Comparison of ENCODE assay signal across 8 cellular contexts in genomic region chr9:34633851-34634550, GRCh38. TPM values are rescaled to one million over a fixed set of nuclear protein-coding genes. Genes with fewer than 3 reads are reported as not detected.
DNase-seq lines count a peak whose midpoint lies in the region; ATAC-seq and TF ChIP-seq lines count a peak whose summit lies in the region.

No MANE protein-coding gene starts in this region.

- TF ChIP-seq CTCF in PC-3 (conservative IDR thresholded peaks at IDR 0.05; ENCODE audit: low read depth, low read length) (peak; percentile 82), fibroblast of pulmonary artery (IDR thresholded peaks at IDR 0.05; ENCODE audit: low read length, missing control alignments) (peak; percentile 89), neutrophil (IDR thresholded peaks at IDR 0.05) (peak; percentile 88), tibial nerve (IDR thresholded peaks at IDR 0.05) (peak; percentile 77 to 83 (median 82))

- WGBS in tibial nerve, 2 donors: 24 to 34% methylated on average over 3 of the region's 3 CpGs

- no peaks in the 10 kb centered on the region for H3K9me3 Mint-ChIP-seq in activated T-cell treated with anti-CD3 and anti-CD28 coated beads, Interleukin-2, amount 50 U/mL, for 72 hours

- H3K4me2 ChIP-seq in PC-3 (ENCODE audit: low read length): no peak overlapping the region

- H3K4me3 Mint-ChIP-seq in activated T-cell treated with anti-CD3 and anti-CD28 coated beads, Interleukin-2, amount 50 U/mL, for 72 hours: no peak overlapping the region

- 0 out of 2 replicates have a peak, but pooled peaks cover 4% of the 10 kb centered on the region for H4K20me1 ChIP-seq in PC-3 (ENCODE audit: low read length)

- peaks cover 66% of the 10 kb centered on the region for H3K4me1 Mint-ChIP-seq in activated T-cell treated with anti-CD3 and anti-CD28 coated beads, Interleukin-2, amount 50 U/mL, for 72 hours (ENCODE audit: low read depth)

- TF ChIP-seq EP300 in tibial nerve (IDR thresholded peaks at IDR 0.05): peak in 1 of 2 donors; percentile 27

- H3K9ac ChIP-seq in PC-3 (ENCODE audit: low read length): no peak overlapping the region

- H3F3A ChIP-seq in PC-3 (ENCODE audit: low read length, unreplicated experiment): no peaks in the 10 kb centered on the region

- no peaks in the 10 kb centered on the region for H3K9me2 ChIP-seq in PC-3 (replicated peaks; ENCODE audit: low read length)

- H3K27me3 Mint-ChIP-seq in activated T-cell treated with anti-CD3 and anti-CD28 coated beads, Interleukin-2, amount 50 U/mL, for 72 hours (ENCODE audit: low read depth): peaks cover 19% of the 10 kb centered on the region

- POLR2A ChIA-PET in PC-3 (lab: Charles Lee; ENCODE audit: unreplicated experiment): no interaction called here

- no peaks in the 10 kb centered on the region for H3K36me3 Mint-ChIP-seq in activated T-cell treated with anti-CD3 and anti-CD28 coated beads, Interleukin-2, amount 50 U/mL, for 72 hours (ENCODE audit: insufficient read depth in 2 of 2)

- DNase-seq in GDM1 (lab: John Stamatoyannopoulos, UW) (peak; percentile 39), HuH-7 (ENCODE audit: low spot score) (peak; percentile 78), PC-3 (peak; percentile 56), fibroblast of pulmonary artery (ENCODE audit: low read depth) (peak; percentile 77), tibial nerve (ENCODE audit: low spot score in 2 of 2) (peak in 1 of 2 donors; percentile 54)
- peak; percentile 76 to 80 for DNase-seq in activated T-cell treated with anti-CD3 and anti-CD28 coated beads, Interleukin-2, amount 50 U/mL, for 72 hours

- no peak overlapping the region for H3K4me3 ChIP-seq in PC-3 (ENCODE audit: low read length)
- H3K4me3 ChIP-seq in fibroblast of pulmonary artery (replicated peaks; ENCODE audit: low read depth, low read length): no peak overlapping the region
- H3K4me3 ChIP-seq in neutrophil (ENCODE audit: low read depth in 1 of 2, low read length in 1 of 2): no peak overlapping the region
- no peak overlapping the region for H3K4me3 ChIP-seq in tibial nerve

- no peaks in the 10 kb centered on the region for H3K36me3 ChIP-seq in PC-3 (ENCODE audit: low read depth, low read length)
- H3K36me3 ChIP-seq in neutrophil: no peaks in the 10 kb centered on the region
- H3K36me3 ChIP-seq in tibial nerve: peaks cover 0 to 14% (median 0%) of the 10 kb centered on the region in 3 donors

- no peak overlapping the region for H2AFZ ChIP-seq in PC-3 (ENCODE audit: low read length)

- H3K27me3 ChIP-seq in PC-3 (ENCODE audit: low read length) (peaks cover 7% of the 10 kb centered on the region), neutrophil (peaks cover 42% of the 10 kb centered on the region), tibial nerve (peaks cover 0 to 15% of the 10 kb centered on the region in 2 donors)

- no peak for TF ChIP-seq POLR2A in tibial nerve (IDR thresholded peaks at IDR 0.05)

- CTCF ChIA-PET in PC-3 (lab: Charles Lee): interaction anchor here (0.5 to 1.1 kb wide), 5 partner anchors 13 to 753 kb away, joined by 3 to 6 read pairs (median 4); partner anchors contain the start of gene GALT

- H3K4me1 ChIP-seq in PC-3 (ENCODE audit: insufficient read depth, low read length): peaks cover 5% of the 10 kb centered on the region; the same call in 1 of the 2 replicates
- H3K4me1 ChIP-seq in neutrophil (ENCODE audit: control insufficient read depth in 1 of 2, insufficient read depth in 1 of 2, low read depth in 1 of 2, low read length in 1 of 2): peaks cover 17 to 23% of the 10 kb centered on the region in 2 experiments
- H3K4me1 ChIP-seq in tibial nerve: peaks cover 0 to 64% (median 15%) of the 10 kb centered on the region in 4 donors

- H3K27ac Mint-ChIP-seq in activated T-cell treated with anti-CD3 and anti-CD28 coated beads, Interleukin-2, amount 50 U/mL, for 72 hours: peak overlapping the region; percentile 24

- BruUV-seq in PC-3 (replicated peaks; lab: Mats Ljungman, UMichigan): no TSS peak

- peaks cover 25% of the 10 kb centered on the region for H3K79me2 ChIP-seq in PC-3 (ENCODE audit: low read length)

- H3K27ac ChIP-seq in PC-3 (ENCODE audit: low read length): no peak overlapping the region
- H3K27ac ChIP-seq in neutrophil: no peak overlapping the region
- H3K27ac ChIP-seq in tibial nerve: no peak overlapping the region

- intact Hi-C loops in PC-3 (cut with micrococcal nuclease): loop anchor here (1.0 kb wide), 1 partner anchor 21 kb away; no protein-coding TSS in a partner anchor

- ATAC-seq in PC-3 (peak; percentile 42), HG03095 (IDR thresholded peaks at IDR 0.05; ENCODE audit: unreplicated experiment) (no peak)
- peak; percentile 14 to 26 for ATAC-seq in activated T-cell treated with anti-CD3 and anti-CD28 coated beads, Interleukin-2, amount 50 U/mL, for 72 hours (replicated peaks in 1 of 2)

- no peaks in the 10 kb centered on the region for H3K9me3 ChIP-seq in PC-3 (ENCODE audit: low read length)
- H3K9me3 ChIP-seq in neutrophil: no peaks in the 10 kb centered on the region
- H3K9me3 ChIP-seq in tibial nerve: no peaks in the 10 kb centered on the region

RNA-seq across cellular contexts. Expression of gene SIGMAR1, which starts 3.6 kb away (rescaled TPM):
- total RNA-seq in PC-3 (2014; rRNA removed): 96.7 and 97.8 TPM in 2 replicates
- total RNA-seq in activated T-cell treated with anti-CD3 and anti-CD28 coated beads, Interleukin-2, amount 50 U/mL, for 72 hours: 10 to 100 TPM; 44.2 to 61.0 TPM
- 100 to 1,000 TPM in 2 of 4 donors, 10 to 100 TPM in 2; 92.6 to 128 (median 107) TPM for total RNA-seq in tibial nerve

RNA-seq across cellular contexts. Expression of gene ARID3C, which starts 5.1 kb away (rescaled TPM):
- total RNA-seq in PC-3 (2014; rRNA removed): 0.23 TPM in 1 of 2 replicates, not detected in the other
- total RNA-seq in activated T-cell treated with anti-CD3 and anti-CD28 coated beads, Interleukin-2, amount 50 U/mL, for 72 hours: under 1 TPM; 0.16 to 0.29 TPM
- 1 to 10 TPM in 2 of 4 donors, under 1 TPM in 2; 0.30 to 2.1 (median 1.3) TPM for total RNA-seq in tibial nerve

RNA-seq across cellular contexts. Expression of gene GALT, which starts 12.5 kb away (rescaled TPM):
- total RNA-seq in PC-3 (2014; rRNA removed) (7.6 and 9.8 TPM in 2 replicates), tibial nerve (10 to 100 TPM; 38.5 to 75.3 (median 63.7) TPM)
- 10 to 100 TPM; 61.6 to 67.2 TPM for total RNA-seq in activated T-cell treated with anti-CD3 and anti-CD28 coated beads, Interleukin-2, amount 50 U/mL, for 72 hours

RNA-seq across cellular contexts. Expression of gene DCTN3, which starts 13.7 kb away (rescaled TPM):
- 102 and 105 TPM in 2 replicates for total RNA-seq in PC-3 (2014; rRNA removed)
- 10 to 100 TPM; 75.6 to 79.2 TPM for total RNA-seq in activated T-cell treated with anti-CD3 and anti-CD28 coated beads, Interleukin-2, amount 50 U/mL, for 72 hours
- total RNA-seq in tibial nerve: 10 to 100 TPM; 64.7 to 87.5 (median 73.7) TPM

RNA-seq across cellular contexts. Expression of gene IL11RA, which starts 18.0 kb away (rescaled TPM):
- total RNA-seq in PC-3 (2014; rRNA removed) (8.3 and 8.7 TPM in 2 replicates), tibial nerve (10 to 100 TPM; 27.3 to 48.8 (median 39.6) TPM)
- total RNA-seq in activated T-cell treated with anti-CD3 and anti-CD28 coated beads, Interleukin-2, amount 50 U/mL, for 72 hours: 10 to 100 TPM; 55.2 to 55.8 TPM
